In genomic region chr1:214523124-214523824, GRCh38 we compare ENCODE assay signal across 1 cellular context.
TF ChIP-seq lines count a peak whose summit lies in the region.

No MANE protein-coding gene starts in this region.

TF ChIP-seq in HepG2, 621 proteins besides CTCF, POLR2A, EP300 and RAD21 (continued from another document and continues in another):
- TF ChIP-seq PBX2 (CRISPR knock-in tag; IDR thresholded peaks at IDR 0.05) (no peak), HOMEZ (CRISPR knock-in tag; IDR thresholded peaks at IDR 0.05; ENCODE audit: low read depth) (peak; percentile 34; the same call in 1 of the 2 replicates), NR2F1 (CRISPR knock-in tag; IDR thresholded peaks at IDR 0.05) (peak; percentile 23 to 31; a peak in 1 of 4 replicates), FOXP1 (IDR thresholded peaks at IDR 0.05) (no peak), FOXP1 (CRISPR knock-in tag; IDR thresholded peaks at IDR 0.05) (peak; percentile 53; the same call in 1 of the 2 replicates), ZNF790 (CRISPR knock-in tag; IDR thresholded peaks at IDR 0.05; ENCODE audit: borderline replicate concordance) (no peak), HMG20B (CRISPR knock-in tag; conservative IDR thresholded peaks at IDR 0.05) (peak; percentile 64; the same call in 1 of the 2 replicates), PITX1 (CRISPR knock-in tag; IDR thresholded peaks at IDR 0.05) (peak; percentile 20; the same call in 1 of the 2 replicates), ZC3H4 (CRISPR knock-in tag; IDR thresholded peaks at IDR 0.05; ENCODE audit: borderline replicate concordance) (no peak), SP5 (CRISPR knock-in tag; IDR thresholded peaks at IDR 0.05; ENCODE audit: borderline replicate concordance, low read depth) (peak; percentile 43; the same call in 1 of the 2 replicates), FOXA3 (CRISPR knock-in tag; IDR thresholded peaks at IDR 0.05) (peak; percentile 80), ZNF792 (CRISPR knock-in tag; IDR thresholded peaks at IDR 0.05) (0 out of 2 replicates have a peak, but pooled peaks have one; percentile 68), FOXA1 (IDR thresholded peaks at IDR 0.05) (no peak), FOXA1 (CRISPR knock-in tag; IDR thresholded peaks at IDR 0.05) (peak; percentile 72), ZNF275 (CRISPR knock-in tag; IDR thresholded peaks at IDR 0.05; ENCODE audit: borderline replicate concordance) (no peak), PAXIP1 (CRISPR knock-in tag; conservative IDR thresholded peaks at IDR 0.05) (peak; percentile 47; the same call in 1 of the 2 replicates), LRRFIP1 (CRISPR knock-in tag; conservative IDR thresholded peaks at IDR 0.05) (no peak), RARA (CRISPR knock-in tag; IDR thresholded peaks at IDR 0.05) (peak; percentile 53; the same call in 1 of the 2 replicates), ZMYM4 (CRISPR knock-in tag; IDR thresholded peaks at IDR 0.05) (0 out of 2 replicates have a peak, but pooled peaks have one; percentile 20), TCF7 (IDR thresholded peaks at IDR 0.05; ENCODE audit: low read depth) (peak; percentile 63), FIP1L1 (IDR thresholded peaks at IDR 0.05; ENCODE audit: borderline replicate concordance, insufficient read depth, low read depth, low read length) (no peak), ZBTB43 (CRISPR knock-in tag; conservative IDR thresholded peaks at IDR 0.05) (no peak), SMAD3 (CRISPR knock-in tag; IDR thresholded peaks at IDR 0.05) (0 out of 2 replicates have a peak, but pooled peaks have one; percentile 50), SALL1 (CRISPR knock-in tag; IDR thresholded peaks at IDR 0.05) (peak; percentile 54; the same call in 1 of the 2 replicates), ZNF407 (CRISPR knock-in tag; IDR thresholded peaks at IDR 0.05; ENCODE audit: not compliant biosample characterization) (no peak), MED13 (CRISPR knock-in tag; IDR thresholded peaks at IDR 0.05) (no peak), GFI1 (CRISPR knock-in tag; IDR thresholded peaks at IDR 0.05; ENCODE audit: borderline replicate concordance) (peak; percentile 69; the same call in 1 of the 2 replicates), IRF2 (CRISPR knock-in tag; IDR thresholded peaks at IDR 0.05) (0 out of 2 replicates have a peak, but pooled peaks have one; percentile 20), ZNF747 (CRISPR knock-in tag; IDR thresholded peaks at IDR 0.05; ENCODE audit: borderline replicate concordance) (no peak; the same call in 1 of the 2 replicates), ZBTB34 (CRISPR knock-in tag; IDR thresholded peaks at IDR 0.05) (0 out of 2 replicates have a peak, but pooled peaks have one; percentile 53), ZNF331 (CRISPR knock-in tag; IDR thresholded peaks at IDR 0.05) (no peak), DPF2 (CRISPR knock-in tag; IDR thresholded peaks at IDR 0.05; ENCODE audit: borderline replicate concordance, low read depth) (0 out of 2 replicates have a peak, but pooled peaks have one; percentile 16), FOXJ3 (CRISPR knock-in tag; IDR thresholded peaks at IDR 0.05; ENCODE audit: borderline replicate concordance) (no peak), SSRP1 (CRISPR knock-in tag; IDR thresholded peaks at IDR 0.05) (no peak), RBM39 (IDR thresholded peaks at IDR 0.05; ENCODE audit: low read depth, low read length, poor library complexity, severe bottlenecking) (no peak), ZNF724P (CRISPR knock-in tag; IDR thresholded peaks at IDR 0.05; ENCODE audit: borderline replicate concordance) (no peak)
